ENCODE assay signal across 11 cellular contexts in the genomic region with DNA sequence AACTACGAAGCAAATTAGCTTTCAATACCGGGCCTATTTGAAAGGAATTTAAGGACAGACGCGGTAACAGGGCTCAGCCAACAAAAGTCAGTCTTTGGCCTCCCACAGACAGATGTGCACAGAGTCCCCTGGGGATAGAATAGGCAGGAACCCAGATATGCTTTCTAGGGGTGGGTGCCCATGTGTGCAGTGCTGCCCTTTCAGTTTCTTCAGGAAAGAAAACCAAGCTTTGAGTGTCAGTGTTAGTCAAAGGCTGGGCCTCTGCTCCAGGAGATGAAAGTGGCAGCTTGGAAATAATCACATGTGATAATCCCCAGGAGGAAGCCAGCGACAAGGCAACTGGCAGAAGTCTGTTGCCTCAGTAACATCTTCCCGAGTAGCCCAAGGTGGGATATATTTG. TPM values are rescaled to one million over a fixed set of nuclear protein-coding genes. Genes with fewer than 3 reads are reported as not detected.
DNase-seq lines count a peak whose midpoint lies in the region; ATAC-seq and TF ChIP-seq lines count a peak whose summit lies in the region.
"Had no signal": no experiment of that assay in that cellular context is flagged by ENCODE, and none has a peak within 500 bp of the region (broad histone marks: within the 10 kb centered on the region; RNA-seq: fewer than 3 reads in every experiment).

No MANE protein-coding gene starts in this region.

- H3K27me3 Mint-ChIP-seq in CD4-positive, alpha-beta memory T cell = peaks cover 2 to 5% of the 10 kb centered on the region in 2 donors

- H3K27ac ChIP-seq in WERI-Rb-1 = peak overlapping the region; percentile 20
- H3K27ac ChIP-seq in CD4-positive, alpha-beta memory T cell (ENCODE audit: low read depth, low read length) = no peak overlapping the region
- H3K27ac ChIP-seq in body of pancreas = no peak overlapping the region
- H3K27ac ChIP-seq: VCaP had no signal

- no peaks in the 10 kb centered on the region for H3K27me3 ChIP-seq in WERI-Rb-1 (ENCODE audit: insufficient read depth, low read depth, severe bottlenecking)
- H3K27me3 ChIP-seq in CD4-positive, alpha-beta memory T cell (ENCODE audit: insufficient read depth, low read length) = no peaks in the 10 kb centered on the region
- H3K27me3 ChIP-seq in body of pancreas = no peaks in the 10 kb centered on the region

- 80 to 82% methylated on average over 6 of the region's 6 CpGs for WGBS in body of pancreas, 2 donors

- TF ChIP-seq CTCF in WERI-Rb-1 (IDR thresholded peaks at IDR 0.05; ENCODE audit: low read depth, low read length) = no peak
- no peak for TF ChIP-seq CTCF in body of pancreas (IDR thresholded peaks at IDR 0.05)

- H3K4me1 ChIP-seq in CD4-positive, alpha-beta memory T cell (ENCODE audit: insufficient read depth, low read length) = no peaks in the 10 kb centered on the region
- H3K4me1 ChIP-seq in body of pancreas = no peaks in the 10 kb centered on the region

- H3K4me3 ChIP-seq in WERI-Rb-1 (ENCODE audit: low read depth, low read length) (no peak overlapping the region), body of pancreas (no peak overlapping the region)
- H3K4me3 ChIP-seq in CD4-positive, alpha-beta memory T cell (ENCODE audit: low read length in 2 of 2) = no peak overlapping the region

- POLR2A ChIA-PET in CD4-positive, alpha-beta memory T cell (lab: Charles Lee; ENCODE audit: partially characterized antibody) = no interaction called here

- no peaks in the 10 kb centered on the region for H3K9me3 Mint-ChIP-seq in CD4-positive, alpha-beta memory T cell

- peak; percentile 84 for ATAC-seq in GM19324 (IDR thresholded peaks at IDR 0.05; ENCODE audit: low FRiP score, unreplicated experiment)
- peak; percentile 79 for ATAC-seq in HG02973 (IDR thresholded peaks at IDR 0.05; ENCODE audit: unreplicated experiment)
- no peak for ATAC-seq in body of pancreas

- intact Hi-C loops in CD4-positive, alpha-beta memory T cell (cut with micrococcal nuclease) = no loop called here
- intact Hi-C loops in body of pancreas (cut with DNase I) = no loop called here

- H3K36me3 ChIP-seq in WERI-Rb-1 = no peaks in the 10 kb centered on the region
- no peaks in the 10 kb centered on the region for H3K36me3 ChIP-seq in CD4-positive, alpha-beta memory T cell (ENCODE audit: insufficient read depth, low read length)
- no peaks in the 10 kb centered on the region for H3K36me3 ChIP-seq in body of pancreas (replicated peaks in 1 of 2; ENCODE audit: insufficient read depth in 1 of 2, low read depth in 2 of 2)

- CTCF ChIA-PET in CD4-positive, alpha-beta memory T cell (lab: Charles Lee; ENCODE audit: partially characterized antibody) = no interaction called here

- no peak for TF ChIP-seq POLR2A in body of pancreas (IDR thresholded peaks at IDR 0.05)

- no peaks in the 10 kb centered on the region for H3K36me3 Mint-ChIP-seq in CD4-positive, alpha-beta memory T cell
- H3K36me3 Mint-ChIP-seq: CD4-positive, CD25-positive, alpha-beta regulatory T cell had no signal

- peak; percentile 23 for DNase-seq in AG20443 (ENCODE audit: low spot score)
- DNase-seq in WERI-Rb-1 = peak; percentile 59
- DNase-seq in OCI-M2 (lab: John Stamatoyannopoulos, UW; ENCODE audit: unreplicated experiment) = no peak
- no peak for DNase-seq in CD4-positive, alpha-beta memory T cell
- DNase-seq in NCI-H1092 (lab: John Stamatoyannopoulos, UW) = no peak
- no peak for DNase-seq in body of pancreas
- DNase-seq: CD4-positive, CD25-positive, alpha-beta regulatory T cell; head of caudate nucleus had no signal

- no peaks in the 10 kb centered on the region for H3K4me1 Mint-ChIP-seq in CD4-positive, alpha-beta memory T cell
- H3K4me1 Mint-ChIP-seq: CD4-positive, CD25-positive, alpha-beta regulatory T cell had no signal

- H3K9me3 ChIP-seq in WERI-Rb-1 (ENCODE audit: severe bottlenecking) (no peaks in the 10 kb centered on the region), body of pancreas (no peaks in the 10 kb centered on the region)
- H3K9me3 ChIP-seq in CD4-positive, alpha-beta memory T cell (ENCODE audit: control insufficient read depth in 1 of 2, low read length in 2 of 2) = no peaks in the 10 kb centered on the region

- H3K4me3 Mint-ChIP-seq in CD4-positive, alpha-beta memory T cell = no peak overlapping the region
- H3K4me3 Mint-ChIP-seq: CD4-positive, CD25-positive, alpha-beta regulatory T cell had no signal

- no peak overlapping the region for H3K27ac Mint-ChIP-seq in CD4-positive, alpha-beta memory T cell
- H3K27ac Mint-ChIP-seq: CD4-positive, CD25-positive, alpha-beta regulatory T cell had no signal

RNA-seq across cellular contexts. Expression of a gene that starts 43.8 kb away (rescaled TPM):
- total RNA-seq in CD4-positive, alpha-beta memory T cell = 10 to 100 TPM; 39.0 to 39.8 TPM
- 10 to 100 TPM; 11.6 to 15.4 TPM for polyA plus RNA-seq in CD4-positive, alpha-beta memory T cell
- 10 to 100 TPM; 11.5 to 13.7 TPM for total RNA-seq in body of pancreas

Comparison
In these comparisons a context has a peak if more than half of its experiments do, and no peak if none do; other contexts are left out.
1. DNase-seq: peak in AG20443 (single experiment) and WERI-Rb-1 (single experiment); none in OCI-M2 (single experiment), CD4-positive, alpha-beta memory T cell (0 of 5), NCI-H1092 (single experiment) and body of pancreas (0 of 4).